8 cellular contexts compared by ENCODE assay signal in genomic region chr6:2634151-2634964, GRCh38.
DNase-seq lines count a peak whose midpoint lies in the region; ATAC-seq and TF ChIP-seq lines count a peak whose summit lies in the region.

No MANE protein-coding gene starts in this region.

- peak; percentile 87 for ATAC-seq in HG03135 (IDR thresholded peaks at IDR 0.05; ENCODE audit: unreplicated experiment)
- no peak for ATAC-seq in HG03095 (IDR thresholded peaks at IDR 0.05; ENCODE audit: unreplicated experiment)

- H3K4me3 ChIP-seq in choroid plexus epithelial cell (ENCODE audit: low read depth, low read length): peak overlapping the region; percentile 49

- peak; percentile 98 for TF ChIP-seq CTCF in GM12874 (IDR thresholded peaks at IDR 0.05; ENCODE audit: insufficient read depth, low read depth, low read length)
- peak; percentile 97 for TF ChIP-seq CTCF in choroid plexus epithelial cell (conservative IDR thresholded peaks at IDR 0.05; ENCODE audit: low read depth, low read length)

- peak; percentile 52 for DNase-seq in NCI-H345 (lab: John Stamatoyannopoulos, UW)
- DNase-seq in activated CD4-positive, alpha-beta T cell treated with anti-CD3 and anti-CD28 coated beads for 24 hours (ENCODE audit: low read depth in 2 of 2): peak; percentile 81 to 83
- peak; percentile 95 for DNase-seq in choroid plexus epithelial cell (ENCODE audit: low read depth)
- DNase-seq in kidney tubule cell (ENCODE audit: low spot score): peak; percentile 89
- peak; percentile 90 for DNase-seq in stimulated activated CD4-positive, alpha-beta T cell treated with anti-CD3 and anti-CD28 coated beads, Interleukin-15, amount 100 ng/mL, for 24 hours
